Comparison of ENCODE assay signal across 2 cellular contexts in the genomic region with DNA sequence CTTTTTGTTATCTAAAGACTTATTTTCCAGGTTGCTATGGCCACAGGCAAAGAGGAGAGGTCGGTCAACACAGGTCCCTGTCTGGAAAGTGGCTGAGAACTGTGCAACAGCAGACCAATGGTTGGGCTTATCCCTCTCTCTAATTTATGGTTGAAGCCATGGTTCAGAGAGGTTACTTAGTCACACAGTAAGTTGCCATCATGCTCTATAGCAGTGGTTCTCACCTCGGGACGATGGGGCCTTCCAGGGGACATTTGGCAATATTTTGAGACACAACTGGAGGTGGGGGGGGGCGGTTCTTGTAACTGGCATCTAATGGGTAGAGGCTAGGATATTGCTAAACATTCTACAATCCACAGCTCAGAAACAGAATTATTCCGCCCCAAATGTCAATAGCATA.
TF ChIP-seq lines count a peak whose summit lies in the region.

No MANE protein-coding gene starts in this region.

TF ChIP-seq in HEK293, 187 proteins besides CTCF, POLR2A, EP300 and RAD21:
- TF ChIP-seq ZNF571 (tag by site-specific recombination; IDR thresholded peaks at IDR 0.05) (no peak), ZEB2 (tag by site-specific recombination; IDR thresholded peaks at IDR 0.05) (no peak), ZNF768 (tag by site-specific recombination; IDR thresholded peaks at IDR 0.05) (0 out of 2 replicates have a peak, but pooled peaks have one; percentile 52), ZNF10 (tag by site-specific recombination; IDR thresholded peaks at IDR 0.05) (no peak), ZNF2 (tag by site-specific recombination; IDR thresholded peaks at IDR 0.05) (no peak), ZNF548 (tag by site-specific recombination; IDR thresholded peaks at IDR 0.05) (no peak)
- TF ChIP-seq, protein P1, sequence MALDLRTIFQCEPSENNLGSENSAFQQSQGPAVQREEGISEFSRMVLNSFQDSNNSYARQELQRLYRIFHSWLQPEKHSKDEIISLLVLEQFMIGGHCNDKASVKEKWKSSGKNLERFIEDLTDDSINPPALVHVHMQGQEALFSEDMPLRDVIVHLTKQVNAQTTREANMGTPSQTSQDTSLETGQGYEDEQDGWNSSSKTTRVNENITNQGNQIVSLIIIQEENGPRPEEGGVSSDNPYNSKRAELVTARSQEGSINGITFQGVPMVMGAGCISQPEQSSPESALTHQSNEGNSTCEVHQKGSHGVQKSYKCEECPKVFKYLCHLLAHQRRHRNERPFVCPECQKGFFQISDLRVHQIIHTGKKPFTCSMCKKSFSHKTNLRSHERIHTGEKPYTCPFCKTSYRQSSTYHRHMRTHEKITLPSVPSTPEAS (tag by site-specific recombination; IDR thresholded peaks at IDR 0.05), result no peak
- TF ChIP-seq, protein P2, sequence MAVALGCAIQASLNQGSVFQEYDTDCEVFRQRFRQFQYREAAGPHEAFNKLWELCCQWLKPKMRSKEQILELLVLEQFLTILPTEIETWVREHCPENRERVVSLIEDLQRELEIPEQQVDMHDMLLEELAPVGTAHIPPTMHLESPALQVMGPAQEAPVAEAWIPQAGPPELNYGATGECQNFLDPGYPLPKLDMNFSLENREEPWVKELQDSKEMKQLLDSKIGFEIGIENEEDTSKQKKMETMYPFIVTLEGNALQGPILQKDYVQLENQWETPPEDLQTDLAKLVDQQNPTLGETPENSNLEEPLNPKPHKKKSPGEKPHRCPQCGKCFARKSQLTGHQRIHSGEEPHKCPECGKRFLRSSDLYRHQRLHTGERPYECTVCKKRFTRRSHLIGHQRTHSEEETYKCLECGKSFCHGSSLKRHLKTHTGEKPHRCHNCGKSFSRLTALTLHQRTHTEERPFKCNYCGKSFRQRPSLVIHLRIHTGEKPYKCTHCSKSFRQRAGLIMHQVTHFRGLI (tag by site-specific recombination; IDR thresholded peaks at IDR 0.05), result peak; percentile 67
- TF ChIP-seq, protein P3, sequence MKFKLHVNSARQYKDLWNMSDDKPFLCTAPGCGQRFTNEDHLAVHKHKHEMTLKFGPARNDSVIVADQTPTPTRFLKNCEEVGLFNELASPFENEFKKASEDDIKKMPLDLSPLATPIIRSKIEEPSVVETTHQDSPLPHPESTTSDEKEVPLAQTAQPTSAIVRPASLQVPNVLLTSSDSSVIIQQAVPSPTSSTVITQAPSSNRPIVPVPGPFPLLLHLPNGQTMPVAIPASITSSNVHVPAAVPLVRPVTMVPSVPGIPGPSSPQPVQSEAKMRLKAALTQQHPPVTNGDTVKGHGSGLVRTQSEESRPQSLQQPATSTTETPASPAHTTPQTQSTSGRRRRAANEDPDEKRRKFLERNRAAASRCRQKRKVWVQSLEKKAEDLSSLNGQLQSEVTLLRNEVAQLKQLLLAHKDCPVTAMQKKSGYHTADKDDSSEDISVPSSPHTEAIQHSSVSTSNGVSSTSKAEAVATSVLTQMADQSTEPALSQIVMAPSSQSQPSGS (tag by site-specific recombination; IDR thresholded peaks at IDR 0.05; ENCODE audit: low read depth), result no peak

TF ChIP-seq in GM12878, 131 proteins besides CTCF, POLR2A, EP300 and RAD21:
- TF ChIP-seq, protein P4, sequence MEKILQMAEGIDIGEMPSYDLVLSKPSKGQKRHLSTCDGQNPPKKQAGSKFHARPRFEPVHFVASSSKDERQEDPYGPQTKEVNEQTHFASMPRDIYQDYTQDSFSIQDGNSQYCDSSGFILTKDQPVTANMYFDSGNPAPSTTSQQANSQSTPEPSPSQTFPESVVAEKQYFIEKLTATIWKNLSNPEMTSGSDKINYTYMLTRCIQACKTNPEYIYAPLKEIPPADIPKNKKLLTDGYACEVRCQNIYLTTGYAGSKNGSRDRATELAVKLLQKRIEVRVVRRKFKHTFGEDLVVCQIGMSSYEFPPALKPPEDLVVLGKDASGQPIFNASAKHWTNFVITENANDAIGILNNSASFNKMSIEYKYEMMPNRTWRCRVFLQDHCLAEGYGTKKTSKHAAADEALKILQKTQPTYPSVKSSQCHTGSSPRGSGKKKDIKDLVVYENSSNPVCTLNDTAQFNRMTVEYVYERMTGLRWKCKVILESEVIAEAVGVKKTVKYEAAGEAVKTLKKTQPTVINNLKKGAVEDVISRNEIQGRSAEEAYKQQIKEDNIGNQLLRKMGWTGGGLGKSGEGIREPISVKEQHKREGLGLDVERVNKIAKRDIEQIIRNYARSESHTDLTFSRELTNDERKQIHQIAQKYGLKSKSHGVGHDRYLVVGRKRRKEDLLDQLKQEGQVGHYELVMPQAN (conservative IDR thresholded peaks at IDR 0.05), result no peak
- no peak for TF ChIP-seq RELA (IDR thresholded peaks at IDR 0.05; ENCODE audit: borderline replicate concordance, partially characterized antibody)
TF ChIP-seq in GM12878: peak in this region for 0.
